Comparison of ENCODE assay signal across 8 cellular contexts in genomic region chr6:24359640-24360454, GRCh38. TPM values are rescaled to one million over a fixed set of nuclear protein-coding genes. Genes with fewer than 3 reads are reported as not detected.
DNase-seq lines count a peak whose midpoint lies in the region; ATAC-seq and TF ChIP-seq lines count a peak whose summit lies in the region.

No MANE protein-coding gene starts in this region.

- H2AFZ ChIP-seq in Karpas-422 (ENCODE audit: low read length) = peak overlapping the region; percentile 45

- H3K27ac ChIP-seq in Karpas-422 (ENCODE audit: low read length) = no peak overlapping the region
- no peak overlapping the region for H3K27ac ChIP-seq in Peyer's patch

- intact Hi-C loops in activated T-helper 1 cell treated with anti-CD3 and anti-CD28 coated beads, Interleukin-12 subunit alpha, Interleukin-12 subunit beta, Interleukin-2, Interleukin-4 antibody, amounts not matched to agents 30 ng/mL and 10 ng/mL and 1 ng/mL, durations not matched to agents 14 hours and 24 hours and 36 hours (cut with micrococcal nuclease) = loop anchor here (1.0 to 2.0 kb wide), 2 partner anchors 45 to 77 kb away; no protein-coding TSS in a partner anchor

- H3K4me2 ChIP-seq in Karpas-422 (ENCODE audit: low read depth, low read length, poor library complexity, severe bottlenecking) = peak overlapping the region; percentile 75

- no peak for TF ChIP-seq POLR2A in Peyer's patch (IDR thresholded peaks at IDR 0.05)

- H3K4me1 ChIP-seq in Karpas-422 (ENCODE audit: low read length) = peaks cover 9% of the 10 kb centered on the region
- H3K4me1 ChIP-seq in Peyer's patch = peaks cover 0 to 23% (median 0%) of the 10 kb centered on the region in 4 donors

- peak overlapping the region; percentile 73 for H3K4me3 Mint-ChIP-seq in activated T-helper 1 cell treated with anti-CD3 and anti-CD28 coated beads, Interleukin-12 subunit alpha, Interleukin-12 subunit beta, Interleukin-2, Interleukin-4 antibody, amounts not matched to agents 30 ng/mL and 10 ng/mL and 1 ng/mL, durations not matched to agents 14 hours and 24 hours and 36 hours
- H3K4me3 Mint-ChIP-seq in naive thymus-derived CD8-positive, alpha-beta T cell = peak overlapping the region; percentile 69 to 87 (median 84)
- peak overlapping the region; percentile 84 for H3K4me3 Mint-ChIP-seq in stimulated activated memory B cell treated with anti-CD40 and anti-IgM and Interleukin-4, amounts not matched to agents 10 μg/mL and 1 μg/mL and 100 μg/mL, for 72 hours

- peaks cover 29% of the 10 kb centered on the region for H3K27me3 Mint-ChIP-seq in activated T-helper 1 cell treated with anti-CD3 and anti-CD28 coated beads, Interleukin-12 subunit alpha, Interleukin-12 subunit beta, Interleukin-2, Interleukin-4 antibody, amounts not matched to agents 30 ng/mL and 10 ng/mL and 1 ng/mL, durations not matched to agents 14 hours and 24 hours and 36 hours (ENCODE audit: insufficient read depth)
- peaks cover 5 to 12% (median 10%) of the 10 kb centered on the region in 5 donors for H3K27me3 Mint-ChIP-seq in naive thymus-derived CD8-positive, alpha-beta T cell
- H3K27me3 Mint-ChIP-seq in stimulated activated memory B cell treated with anti-CD40 and anti-IgM and Interleukin-4, amounts not matched to agents 10 μg/mL and 1 μg/mL and 100 μg/mL, for 72 hours = peaks cover 24% of the 10 kb centered on the region

- H3K27ac Mint-ChIP-seq in activated T-helper 1 cell treated with anti-CD3 and anti-CD28 coated beads, Interleukin-12 subunit alpha, Interleukin-12 subunit beta, Interleukin-2, Interleukin-4 antibody, amounts not matched to agents 30 ng/mL and 10 ng/mL and 1 ng/mL, durations not matched to agents 14 hours and 24 hours and 36 hours = peak overlapping the region; percentile 11
- peak overlapping the region in 8 of 10 donors; percentile 59 to 96 (median 90) for H3K27ac Mint-ChIP-seq in naive thymus-derived CD8-positive, alpha-beta T cell
- H3K27ac Mint-ChIP-seq in stimulated activated memory B cell treated with anti-CD40 and anti-IgM and Interleukin-4, amounts not matched to agents 10 μg/mL and 1 μg/mL and 100 μg/mL, for 72 hours = peak overlapping the region; percentile 59

- POLR2A ChIA-PET in naive thymus-derived CD8-positive, alpha-beta T cell (lab: Charles Lee) = no interaction called here

- no peaks in the 10 kb centered on the region for H3K9me2 ChIP-seq in Karpas-422 (replicated peaks; ENCODE audit: insufficient read depth, low read length)

- H3K27me3 ChIP-seq in Karpas-422 (ENCODE audit: low read length) = no peaks in the 10 kb centered on the region
- no peaks in the 10 kb centered on the region for H3K27me3 ChIP-seq in Peyer's patch

- H3K36me3 ChIP-seq in Karpas-422 (ENCODE audit: insufficient read depth, low read length) (no peaks in the 10 kb centered on the region), Peyer's patch (no peaks in the 10 kb centered on the region)

- H3K4me1 Mint-ChIP-seq in activated T-helper 1 cell treated with anti-CD3 and anti-CD28 coated beads, Interleukin-12 subunit alpha, Interleukin-12 subunit beta, Interleukin-2, Interleukin-4 antibody, amounts not matched to agents 30 ng/mL and 10 ng/mL and 1 ng/mL, durations not matched to agents 14 hours and 24 hours and 36 hours (ENCODE audit: low read depth) = peaks cover 17% of the 10 kb centered on the region
- peaks cover 14 to 28% (median 22%) of the 10 kb centered on the region in 4 donors for H3K4me1 Mint-ChIP-seq in naive thymus-derived CD8-positive, alpha-beta T cell
- peaks cover 28% of the 10 kb centered on the region for H3K4me1 Mint-ChIP-seq in stimulated activated memory B cell treated with anti-CD40 and anti-IgM and Interleukin-4, amounts not matched to agents 10 μg/mL and 1 μg/mL and 100 μg/mL, for 72 hours

- no peaks in the 10 kb centered on the region for H4K20me1 ChIP-seq in Karpas-422 (ENCODE audit: insufficient read depth, low read depth, low read length)

- H3K79me2 ChIP-seq in Karpas-422 (ENCODE audit: low read length) = no peaks in the 10 kb centered on the region

- peak; percentile 88 for ATAC-seq in GM21825 (IDR thresholded peaks at IDR 0.05; ENCODE audit: unreplicated experiment)
- peak; percentile 89 to 91 for ATAC-seq in naive thymus-derived CD8-positive, alpha-beta T cell
- ATAC-seq in stimulated activated memory B cell treated with anti-CD40 and anti-IgM and Interleukin-4, amounts not matched to agents 10 μg/mL and 1 μg/mL and 100 μg/mL, for 72 hours = peak; percentile 90

- DNase-seq in DMS53 treated with DMSO at 0.1 percent for 48 hours (lab: John Stamatoyannopoulos, UW; ENCODE audit: unreplicated experiment) = peak; percentile 98
- DNase-seq in Karpas-422 = peak; percentile 96
- DNase-seq in Peyer's patch = peak; percentile 28 to 78 (median 75)
- peak; percentile 70 for DNase-seq in activated T-helper 1 cell treated with anti-CD3 and anti-CD28 coated beads, Interleukin-12 subunit alpha, Interleukin-12 subunit beta, Interleukin-2, Interleukin-4 antibody, amounts not matched to agents 30 ng/mL and 10 ng/mL and 1 ng/mL, durations not matched to agents 14 hours and 24 hours and 36 hours (ENCODE audit: low spot score)
- peak; percentile 72 for DNase-seq in fibroblast of peridontal ligament (ENCODE audit: extremely low read depth)
- DNase-seq in naive thymus-derived CD8-positive, alpha-beta T cell = peak; percentile 49 to 88 (median 78)

- H3K9me3 Mint-ChIP-seq in activated T-helper 1 cell treated with anti-CD3 and anti-CD28 coated beads, Interleukin-12 subunit alpha, Interleukin-12 subunit beta, Interleukin-2, Interleukin-4 antibody, amounts not matched to agents 30 ng/mL and 10 ng/mL and 1 ng/mL, durations not matched to agents 14 hours and 24 hours and 36 hours = no peaks in the 10 kb centered on the region
- no peaks in the 10 kb centered on the region for H3K9me3 Mint-ChIP-seq in naive thymus-derived CD8-positive, alpha-beta T cell
- H3K9me3 Mint-ChIP-seq in stimulated activated memory B cell treated with anti-CD40 and anti-IgM and Interleukin-4, amounts not matched to agents 10 μg/mL and 1 μg/mL and 100 μg/mL, for 72 hours = no peaks in the 10 kb centered on the region

- H3K9me3 ChIP-seq in Karpas-422 (ENCODE audit: low read length) (no peaks in the 10 kb centered on the region), Peyer's patch (no peaks in the 10 kb centered on the region)

- TF ChIP-seq CTCF in Peyer's patch (IDR thresholded peaks at IDR 0.05) = peak in 4 of 6 experiments; percentile 54 to 62 (median 57)

- no peaks in the 10 kb centered on the region for H3K36me3 Mint-ChIP-seq in activated T-helper 1 cell treated with anti-CD3 and anti-CD28 coated beads, Interleukin-12 subunit alpha, Interleukin-12 subunit beta, Interleukin-2, Interleukin-4 antibody, amounts not matched to agents 30 ng/mL and 10 ng/mL and 1 ng/mL, durations not matched to agents 14 hours and 24 hours and 36 hours (ENCODE audit: low read depth)
- H3K36me3 Mint-ChIP-seq in naive thymus-derived CD8-positive, alpha-beta T cell = peaks cover 0 to 2% (median 0%) of the 10 kb centered on the region in 3 donors
- H3K36me3 Mint-ChIP-seq in stimulated activated memory B cell treated with anti-CD40 and anti-IgM and Interleukin-4, amounts not matched to agents 10 μg/mL and 1 μg/mL and 100 μg/mL, for 72 hours = no peaks in the 10 kb centered on the region

- H3K4me3 ChIP-seq in Karpas-422 (ENCODE audit: low read length) = peak overlapping the region; percentile 64
- peak overlapping the region; percentile 27 to 53 (median 48) for H3K4me3 ChIP-seq in Peyer's patch

- peak overlapping the region; percentile 22 for H3K9ac ChIP-seq in Karpas-422 (ENCODE audit: low read length)

RNA-seq across cellular contexts. Expression of gene DCDC2, which starts 2.0 kb away (rescaled TPM):
- total RNA-seq in Karpas-422 (2014; rRNA removed; shearing (Covaris generic); ENCODE audit: low replicate concordance) = 0.11 and 0.26 TPM in 2 replicates
- 1 to 10 TPM in 1 of 4 donors, under 1 TPM in 3; 0.27 to 3.3 (median 0.63) TPM for total RNA-seq in Peyer's patch
- not detected in 2 replicates for total RNA-seq in activated T-helper 1 cell treated with anti-CD3 and anti-CD28 coated beads, Interleukin-12 subunit alpha, Interleukin-12 subunit beta, Interleukin-2, Interleukin-4 antibody, amounts not matched to agents 30 ng/mL and 10 ng/mL and 1 ng/mL, durations not matched to agents 14 hours and 24 hours and 36 hours
- not detected for total RNA-seq in naive thymus-derived CD8-positive, alpha-beta T cell
- polyA plus RNA-seq in naive thymus-derived CD8-positive, alpha-beta T cell = not detected

RNA-seq across cellular contexts. Expression of gene MRS2, which starts 42.9 kb away (rescaled TPM):
- total RNA-seq in Karpas-422 (2014; rRNA removed; shearing (Covaris generic); ENCODE audit: low replicate concordance) = 25.2 and 37.3 TPM in 2 replicates
- 10 to 100 TPM; 20.8 to 30.5 (median 27.4) TPM for total RNA-seq in Peyer's patch
- total RNA-seq in activated T-helper 1 cell treated with anti-CD3 and anti-CD28 coated beads, Interleukin-12 subunit alpha, Interleukin-12 subunit beta, Interleukin-2, Interleukin-4 antibody, amounts not matched to agents 30 ng/mL and 10 ng/mL and 1 ng/mL, durations not matched to agents 14 hours and 24 hours and 36 hours = 30.3 and 30.7 TPM in 2 replicates
- 10 to 100 TPM; 21.9 to 22.1 TPM for total RNA-seq in naive thymus-derived CD8-positive, alpha-beta T cell
- polyA plus RNA-seq in naive thymus-derived CD8-positive, alpha-beta T cell = 10 to 100 TPM; 13.2 to 19.7 (median 16.1) TPM

Comparison
In these comparisons a context has a peak if more than half of its experiments do, and no peak if none do; other contexts are left out.
1. H3K27ac Mint-ChIP-seq: peak in every context shown above with its lines; median percentile 90 in naive thymus-derived CD8-positive, alpha-beta T cell; 59 in stimulated activated memory B cell treated with anti-CD40 and anti-IgM and Interleukin-4, amounts not matched to agents 10 μg/mL and 1 μg/mL and 100 μg/mL, for 72 hours; 11 in activated T-helper 1 cell treated with anti-CD3 and anti-CD28 coated beads, Interleukin-12 subunit alpha, Interleukin-12 subunit beta, Interleukin-2, Interleukin-4 antibody, amounts not matched to agents 30 ng/mL and 10 ng/mL and 1 ng/mL, durations not matched to agents 14 hours and 24 hours and 36 hours.